In the genomic region with DNA sequence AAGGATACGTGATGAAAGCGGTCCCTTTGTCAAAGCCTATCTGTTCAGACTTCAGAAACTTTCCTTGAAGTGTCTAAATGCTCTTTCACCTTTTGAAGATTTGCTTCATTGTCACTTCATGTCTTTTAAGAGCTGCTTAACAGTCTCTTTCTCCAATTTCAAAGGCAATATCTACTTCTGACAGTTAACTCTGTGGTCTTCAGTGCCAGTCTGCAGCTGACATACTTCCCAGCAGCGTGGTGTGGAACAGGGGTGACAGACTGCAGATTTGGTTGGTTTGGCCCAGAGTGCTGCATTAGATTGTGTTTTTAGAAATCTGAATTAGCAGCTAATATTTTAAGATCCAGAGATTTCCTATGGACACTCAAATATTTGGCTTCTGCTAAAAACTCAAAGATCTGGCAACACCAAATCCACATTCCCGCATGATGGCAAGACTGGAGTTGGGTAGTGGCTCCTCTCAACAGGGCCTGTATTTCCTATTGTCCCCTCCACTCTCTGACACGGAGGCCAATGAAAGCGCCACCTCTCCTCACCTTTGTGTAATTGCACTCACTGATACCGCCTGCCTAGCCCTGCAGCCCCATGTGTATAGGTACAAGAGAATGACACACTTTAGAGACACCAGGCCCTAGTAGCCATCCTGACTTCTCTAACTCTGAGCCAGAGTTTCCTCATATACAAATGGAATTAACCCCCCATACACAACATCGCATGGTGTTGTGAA, we compare ENCODE assay signal across 15 cellular contexts. TPM values are rescaled to one million over a fixed set of nuclear protein-coding genes. Genes with fewer than 3 reads are reported as not detected.
DNase-seq lines count a peak whose midpoint lies in the region; ATAC-seq and TF ChIP-seq lines count a peak whose summit lies in the region.
"Had no signal": no experiment of that assay in that cellular context is flagged by ENCODE, and none has a peak within 500 bp of the region (broad histone marks: within the 10 kb centered on the region; RNA-seq: fewer than 3 reads in every experiment).

No MANE protein-coding gene starts in this region.

- H3K36me3 ChIP-seq in NT2/D1 (ENCODE audit: insufficient read depth, insufficient read length, low read length) (peaks cover 46% of the 10 kb centered on the region), left ventricle myocardium inferior (no peaks in the 10 kb centered on the region)
- H3K36me3 ChIP-seq: spleen had no signal

- CTCF ChIA-PET in activated CD8-positive, alpha-beta T cell treated with anti-CD3 and anti-CD28 coated beads for 36 hours (lab: Charles Lee): interaction anchor here (1.1 to 2.5 kb wide), 4 partner anchors 10 to 57 kb away, joined by 4 to 9 read pairs (median 6); no protein-coding TSS in a partner anchor
- CTCF ChIA-PET in activated CD8-positive, alpha-beta T cell treated with anti-CD3 and anti-CD28 coated beads, Interleukin-2, amount 10 ng/mL, durations not matched to agents 7 days and 5 days (lab: Charles Lee): interaction anchor here (1.1 to 1.3 kb wide), 4 partner anchors 10 to 83 kb away, joined by 3 to 6 read pairs (median 4); no protein-coding TSS in a partner anchor

- peak; percentile 20 for DNase-seq in activated CD8-positive, alpha-beta T cell treated with anti-CD3 and anti-CD28 coated beads for 36 hours
- no peak for DNase-seq in activated CD8-positive, alpha-beta T cell treated with anti-CD3 and anti-CD28 coated beads, Interleukin-2, amount 10 ng/mL, durations not matched to agents 7 days and 5 days
- DNase-seq in NT2/D1 (ENCODE audit: low read depth, low spot score) (peak; percentile 63), foreskin keratinocyte (no peak), type B pancreatic cell (ENCODE audit: extremely low spot score, unreplicated experiment) (no peak), left ventricle myocardium inferior (no peak)
- DNase-seq: activated CD8-positive, alpha-beta memory T cell treated with anti-CD3 and anti-CD28 coated beads for 24 hours; NCI-H187 treated with DMSO at 0.1 percent for 48 hours; PC-9; spleen; T-helper 9 cell had no signal

- H3K9ac ChIP-seq in NT2/D1 (ENCODE audit: insufficient read length, low read depth): no peak overlapping the region

- no peak overlapping the region for H3K4me3 Mint-ChIP-seq in activated CD8-positive, alpha-beta T cell treated with anti-CD3 and anti-CD28 coated beads for 36 hours
- H3K4me3 Mint-ChIP-seq in activated CD8-positive, alpha-beta T cell treated with anti-CD3 and anti-CD28 coated beads, Interleukin-2, amount 10 ng/mL, durations not matched to agents 7 days and 5 days: no peak overlapping the region
- no peak overlapping the region for H3K4me3 Mint-ChIP-seq in type B pancreatic cell
- H3K4me3 Mint-ChIP-seq: activated naive CD4-positive, alpha-beta T cell treated with anti-CD3 and anti-CD28 coated beads, Interleukin-2, amount 50 U/mL, for 24 hours; naive thymus-derived CD8-positive, alpha-beta T cell had no signal

- H3K27ac Mint-ChIP-seq in activated CD8-positive, alpha-beta T cell treated with anti-CD3 and anti-CD28 coated beads for 36 hours: no peak overlapping the region
- H3K27ac Mint-ChIP-seq in activated CD8-positive, alpha-beta T cell treated with anti-CD3 and anti-CD28 coated beads, Interleukin-2, amount 10 ng/mL, durations not matched to agents 7 days and 5 days: no peak overlapping the region
- H3K27ac Mint-ChIP-seq in type B pancreatic cell: no peak overlapping the region
- H3K27ac Mint-ChIP-seq: activated naive CD4-positive, alpha-beta T cell treated with anti-CD3 and anti-CD28 coated beads, Interleukin-2, amount 50 U/mL, for 24 hours had no signal

- H3K27ac ChIP-seq in foreskin keratinocyte: no peak overlapping the region
- H3K27ac ChIP-seq in left ventricle myocardium inferior (replicated peaks): no peak overlapping the region
- H3K27ac ChIP-seq: PC-9, spleen had no signal

- H3K4me1 ChIP-seq in NT2/D1 (ENCODE audit: insufficient read depth, insufficient read length) (no peaks in the 10 kb centered on the region), foreskin keratinocyte (no peaks in the 10 kb centered on the region), left ventricle myocardium inferior (peaks cover 9% of the 10 kb centered on the region)

- H3K4me1 Mint-ChIP-seq in activated CD8-positive, alpha-beta T cell treated with anti-CD3 and anti-CD28 coated beads for 36 hours (ENCODE audit: low read depth): peaks cover 7% of the 10 kb centered on the region
- H3K4me1 Mint-ChIP-seq in activated CD8-positive, alpha-beta T cell treated with anti-CD3 and anti-CD28 coated beads, Interleukin-2, amount 10 ng/mL, durations not matched to agents 7 days and 5 days (ENCODE audit: low read depth): no peaks in the 10 kb centered on the region
- peaks cover 11% of the 10 kb centered on the region for H3K4me1 Mint-ChIP-seq in type B pancreatic cell (ENCODE audit: unreplicated experiment)
- H3K4me1 Mint-ChIP-seq: activated naive CD4-positive, alpha-beta T cell treated with anti-CD3 and anti-CD28 coated beads, Interleukin-2, amount 50 U/mL, for 24 hours had no signal

- ATAC-seq in activated CD8-positive, alpha-beta T cell treated with anti-CD3 and anti-CD28 coated beads for 36 hours: peak; percentile 64
- ATAC-seq in activated CD8-positive, alpha-beta T cell treated with anti-CD3 and anti-CD28 coated beads, Interleukin-2, amount 10 ng/mL, durations not matched to agents 7 days and 5 days: no peak
- ATAC-seq in foreskin keratinocyte (peak; percentile 26), HG02884 (IDR thresholded peaks at IDR 0.05; ENCODE audit: unreplicated experiment) (no peak), GM19467 (IDR thresholded peaks at IDR 0.05; ENCODE audit: unreplicated experiment) (no peak)

- no peak for TF ChIP-seq CTCF in activated CD8-positive, alpha-beta T cell treated with anti-CD3 and anti-CD28 coated beads for 36 hours (IDR thresholded peaks at IDR 0.05)
- TF ChIP-seq CTCF in foreskin keratinocyte (conservative IDR thresholded peaks at IDR 0.05) (peak; percentile 15), type B pancreatic cell (conservative IDR thresholded peaks at IDR 0.05) (peak; percentile 46), left ventricle myocardium inferior (IDR thresholded peaks at IDR 0.05; ENCODE audit: borderline replicate concordance) (no peak)

- H3K9me3 ChIP-seq in NT2/D1 (ENCODE audit: insufficient read depth, low read length) (no peaks in the 10 kb centered on the region), left ventricle myocardium inferior (replicated peaks) (no peaks in the 10 kb centered on the region)
- H3K9me3 ChIP-seq: spleen had no signal

- H3K4me3 ChIP-seq in NT2/D1 (ENCODE audit: insufficient read length, low read depth) (no peak overlapping the region), left ventricle myocardium inferior (no peak overlapping the region)
- H3K4me3 ChIP-seq: PC-9, spleen had no signal

- no peaks in the 10 kb centered on the region for H3K36me3 Mint-ChIP-seq in activated CD8-positive, alpha-beta T cell treated with anti-CD3 and anti-CD28 coated beads for 36 hours (ENCODE audit: low read depth)
- H3K36me3 Mint-ChIP-seq in activated CD8-positive, alpha-beta T cell treated with anti-CD3 and anti-CD28 coated beads, Interleukin-2, amount 10 ng/mL, durations not matched to agents 7 days and 5 days (ENCODE audit: low read depth): no peaks in the 10 kb centered on the region
- peaks cover 11% of the 10 kb centered on the region for H3K36me3 Mint-ChIP-seq in type B pancreatic cell
- H3K36me3 Mint-ChIP-seq: activated naive CD4-positive, alpha-beta T cell treated with anti-CD3 and anti-CD28 coated beads, Interleukin-2, amount 50 U/mL, for 24 hours; naive thymus-derived CD8-positive, alpha-beta T cell had no signal

- no peaks in the 10 kb centered on the region for H3K9me3 Mint-ChIP-seq in activated CD8-positive, alpha-beta T cell treated with anti-CD3 and anti-CD28 coated beads for 36 hours
- no peaks in the 10 kb centered on the region for H3K9me3 Mint-ChIP-seq in activated CD8-positive, alpha-beta T cell treated with anti-CD3 and anti-CD28 coated beads, Interleukin-2, amount 10 ng/mL, durations not matched to agents 7 days and 5 days (ENCODE audit: insufficient read depth)
- H3K9me3 Mint-ChIP-seq in type B pancreatic cell: no peaks in the 10 kb centered on the region
- H3K9me3 Mint-ChIP-seq: activated naive CD4-positive, alpha-beta T cell treated with anti-CD3 and anti-CD28 coated beads, Interleukin-2, amount 50 U/mL, for 24 hours; naive thymus-derived CD8-positive, alpha-beta T cell had no signal

- POLR2A ChIA-PET in activated CD8-positive, alpha-beta T cell treated with anti-CD3 and anti-CD28 coated beads for 36 hours (lab: Charles Lee): interaction anchor here (1.1 kb wide), 1 partner anchor 10 kb away, joined by 3 read pairs; no protein-coding TSS in a partner anchor
- POLR2A ChIA-PET in activated CD8-positive, alpha-beta T cell treated with anti-CD3 and anti-CD28 coated beads, Interleukin-2, amount 10 ng/mL, durations not matched to agents 7 days and 5 days (lab: Charles Lee): no interaction called here

- no peaks in the 10 kb centered on the region for H3K27me3 Mint-ChIP-seq in activated CD8-positive, alpha-beta T cell treated with anti-CD3 and anti-CD28 coated beads for 36 hours
- peaks cover 6% of the 10 kb centered on the region for H3K27me3 Mint-ChIP-seq in activated CD8-positive, alpha-beta T cell treated with anti-CD3 and anti-CD28 coated beads, Interleukin-2, amount 10 ng/mL, durations not matched to agents 7 days and 5 days (ENCODE audit: low read depth)
- no peaks in the 10 kb centered on the region for H3K27me3 Mint-ChIP-seq in type B pancreatic cell

- H3K27me3 ChIP-seq in NT2/D1 (ENCODE audit: insufficient read depth, insufficient read length): no peaks in the 10 kb centered on the region
- no peaks in the 10 kb centered on the region for H3K27me3 ChIP-seq in foreskin keratinocyte
- H3K27me3 ChIP-seq in left ventricle myocardium inferior (ENCODE audit: low read depth): no peaks in the 10 kb centered on the region
- H3K27me3 ChIP-seq: spleen had no signal

- intact Hi-C loops in activated CD8-positive, alpha-beta T cell treated with anti-CD3 and anti-CD28 coated beads for 36 hours (cut with micrococcal nuclease): no loop called here
- intact Hi-C loops in left ventricle myocardium inferior (cut with micrococcal nuclease): no loop called here

RNA-seq across cellular contexts. Expression of a gene that starts 11.5 kb away (rescaled TPM):
- 10 to 100 TPM; 10.8 to 14.7 TPM for total RNA-seq in activated CD8-positive, alpha-beta T cell treated with anti-CD3 and anti-CD28 coated beads for 36 hours
- total RNA-seq in activated CD8-positive, alpha-beta T cell treated with anti-CD3 and anti-CD28 coated beads, Interleukin-2, amount 10 ng/mL, durations not matched to agents 7 days and 5 days: 10 to 100 TPM; 12.0 to 12.2 TPM
- total RNA-seq in foreskin keratinocyte: 103 and 105 TPM in 2 replicates
- polyA plus RNA-seq in foreskin keratinocyte: 32.9 and 37.5 TPM in 2 replicates
- total RNA-seq in type B pancreatic cell (ENCODE audit: low replicate concordance): 62.7 and 79.6 TPM in 2 replicates
- 13.4 TPM for total RNA-seq in left ventricle myocardium inferior

RNA-seq across cellular contexts. Expression of a gene that starts 48.4 kb away (rescaled TPM):
- total RNA-seq in activated CD8-positive, alpha-beta T cell treated with anti-CD3 and anti-CD28 coated beads for 36 hours: 1 to 10 TPM; 8.8 to 9.0 TPM
- total RNA-seq in activated CD8-positive, alpha-beta T cell treated with anti-CD3 and anti-CD28 coated beads, Interleukin-2, amount 10 ng/mL, durations not matched to agents 7 days and 5 days: 1 to 10 TPM; 4.2 to 5.4 TPM
- total RNA-seq in foreskin keratinocyte (17.5 and 19.5 TPM in 2 replicates), type B pancreatic cell (ENCODE audit: low replicate concordance) (18.3 and 22.6 TPM in 2 replicates), left ventricle myocardium inferior (12.0 TPM)
- polyA plus RNA-seq in foreskin keratinocyte: 5.8 and 6.4 TPM in 2 replicates

RNA-seq across cellular contexts. Expression of a gene that starts 50.1 kb away (rescaled TPM):
- total RNA-seq in activated CD8-positive, alpha-beta T cell treated with anti-CD3 and anti-CD28 coated beads for 36 hours: 10 to 100 TPM; 16.8 to 17.1 TPM
- total RNA-seq in activated CD8-positive, alpha-beta T cell treated with anti-CD3 and anti-CD28 coated beads, Interleukin-2, amount 10 ng/mL, durations not matched to agents 7 days and 5 days: 10 to 100 TPM in 1 of 2 experiments, 1 to 10 TPM in 1; 8.9 to 11.5 TPM
- 14.0 and 14.3 TPM in 2 replicates for total RNA-seq in foreskin keratinocyte
- polyA plus RNA-seq in foreskin keratinocyte: 3.9 and 4.7 TPM in 2 replicates
- total RNA-seq in type B pancreatic cell (ENCODE audit: low replicate concordance): 27.7 and 46.0 TPM in 2 replicates
- total RNA-seq in left ventricle myocardium inferior: 3.3 TPM

Comparison
In these comparisons a context has a peak if more than half of its experiments do, and no peak if none do; other contexts are left out.
1. ATAC-seq: peak in activated CD8-positive, alpha-beta T cell treated with anti-CD3 and anti-CD28 coated beads for 36 hours (single experiment) and foreskin keratinocyte (single experiment); none in activated CD8-positive, alpha-beta T cell treated with anti-CD3 and anti-CD28 coated beads, Interleukin-2, amount 10 ng/mL, durations not matched to agents 7 days and 5 days (single experiment), HG02884 (single experiment) and GM19467 (single experiment).
2. DNase-seq: peak in activated CD8-positive, alpha-beta T cell treated with anti-CD3 and anti-CD28 coated beads for 36 hours (single experiment) and NT2/D1 (single experiment); none in activated CD8-positive, alpha-beta T cell treated with anti-CD3 and anti-CD28 coated beads, Interleukin-2, amount 10 ng/mL, durations not matched to agents 7 days and 5 days (single experiment), foreskin keratinocyte (0 of 2), type B pancreatic cell (single experiment) and left ventricle myocardium inferior (single experiment).
3. CTCF ChIP-seq: peak in foreskin keratinocyte (single experiment) and type B pancreatic cell (single experiment); none in activated CD8-positive, alpha-beta T cell treated with anti-CD3 and anti-CD28 coated beads for 36 hours (single experiment) and left ventricle myocardium inferior (single experiment).